In the genomic region with DNA sequence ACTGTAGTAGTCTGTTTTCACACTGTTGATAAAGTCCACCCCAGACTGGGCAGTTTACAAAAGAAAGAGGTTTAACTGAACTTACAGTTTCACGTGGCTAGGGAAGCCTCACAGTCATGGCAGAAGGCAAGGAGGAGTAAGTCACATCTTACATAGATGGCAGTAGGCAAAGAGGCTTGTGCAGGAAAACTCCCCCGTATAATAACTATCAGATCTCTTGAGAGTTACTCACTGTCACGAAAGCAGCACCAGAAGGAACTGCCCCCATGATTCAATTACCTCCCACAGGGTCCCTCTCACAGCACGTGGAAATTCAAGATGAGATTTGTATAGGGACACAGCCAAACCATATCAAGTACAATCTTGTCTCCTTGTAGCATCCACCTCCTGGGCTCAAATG, we compare ENCODE assay signal across 17 cellular contexts.
"Had no signal": no experiment of that assay in that cellular context is flagged by ENCODE, and none has a peak within 500 bp of the region (broad histone marks: within the 10 kb centered on the region; RNA-seq: fewer than 3 reads in every experiment).

No MANE protein-coding gene starts in this region.

- H3K27ac Mint-ChIP-seq: brain; endodermal cell; progenitor cell of endocrine pancreas; T-helper 1 cell treated with Interleukin-12 subunit alpha and Interleukin-12 subunit beta and Interleukin-4 antibody, amounts not matched to agents 30 μg/mL and 1 μg/mL, for 36 hours had no signal

- H3K4me3 ChIP-seq: lower lobe of right lung, tibial nerve had no signal

- H3K36me3 ChIP-seq: lower lobe of right lung, tibial nerve had no signal

- H3K27me3 Mint-ChIP-seq: brain, naive B cell, progenitor cell of endocrine pancreas had no signal

- H3K4me3 Mint-ChIP-seq: brain; endodermal cell; T-helper 1 cell treated with Interleukin-12 subunit alpha and Interleukin-12 subunit beta and Interleukin-4 antibody, amounts not matched to agents 30 μg/mL and 1 μg/mL, for 36 hours had no signal

- H3K27me3 ChIP-seq: tibial nerve had no signal

- DNase-seq: activated CD4-positive, alpha-beta T cell treated with anti-CD3 and anti-CD28 coated beads, Interleukin-2, amount 50 U/mL, for 4 hours; activated T-cell treated with anti-CD3 and anti-CD28 coated beads, Interleukin-2, amount 50 U/mL, for 48 hours; amygdala; cerebellar nuclear complex; dermis blood vessel endothelial cell; endodermal cell; erythroblast; lower lobe of right lung; naive B cell; occipital lobe; right cardiac atrium; small intestine had no signal

- ATAC-seq: lower lobe of right lung, right cardiac atrium, SK-N-SH treated with all-trans-retinoic acid at 6 μM for 48 hours had no signal

- H3K9me3 ChIP-seq: lower lobe of right lung, tibial nerve had no signal
